3 cellular contexts compared by ENCODE assay signal in genomic region chr10:124441694-124442093, GRCh38. TPM values are rescaled to one million over a fixed set of nuclear protein-coding genes. Genes with fewer than 3 reads are reported as not detected.
"Had no signal": no experiment of that assay in that cellular context is flagged by ENCODE, and none has a peak within 500 bp of the region (broad histone marks: within the 10 kb centered on the region; RNA-seq: fewer than 3 reads in every experiment).

No MANE protein-coding gene starts in this region.

RNA-seq across cellular contexts. Expression of gene NKX1-2, which starts 8.1 kb away (rescaled TPM):
- total RNA-seq: GM23248, H4, HFFc6 had no signal
- polyA plus RNA-seq: GM23248 had no signal
